Comparison of ENCODE assay signal across 8 cellular contexts in genomic region chr1:119712342-119713038, GRCh38. TPM values are rescaled to one million over a fixed set of nuclear protein-coding genes. Genes with fewer than 3 reads are reported as not detected.
DNase-seq lines count a peak whose midpoint lies in the region; ATAC-seq, FAIRE-seq and TF ChIP-seq lines count a peak whose summit lies in the region.

No MANE protein-coding gene starts in this region.

- DNase-seq in GDM1 (lab: John Stamatoyannopoulos, UW) (peak; percentile 53), NCI-H524 treated with DMSO at 0.1 percent for 48 hours (lab: John Stamatoyannopoulos, UW) (peak; percentile 49), activated T-cell treated with anti-CD3 and anti-CD28 coated beads for 1 hour (ENCODE audit: low read depth) (peak; percentile 1), fibroblast of peridontal ligament (ENCODE audit: extremely low read depth) (peak; percentile 90), suprapubic skin (ENCODE audit: low spot score in 2 of 2) (peak; percentile 87 to 88), GM19239 (ENCODE audit: insufficient read length, low spot score) (no peak)

- H3K36me3 ChIP-seq in suprapubic skin: no peaks in the 10 kb centered on the region

- peak overlapping the region; percentile 96 to 97 (median 97) for H3K27ac Mint-ChIP-seq in nephron

- no peak for TF ChIP-seq EP300 in suprapubic skin (IDR thresholded peaks at IDR 0.05)

- peak overlapping the region; percentile 58 for H3K4me3 ChIP-seq in suprapubic skin

- H3K27me3 Mint-ChIP-seq in nephron (ENCODE audit: low read depth): peaks cover 4% of the 10 kb centered on the region

- no peak for FAIRE-seq in GM19239 (lab: Jason Lieb, UNC)

- WGBS in suprapubic skin: under 1% methylated on average over 40 of the region's 51 CpGs

- peak; percentile 39 for ATAC-seq in HG03103 (IDR thresholded peaks at IDR 0.05; ENCODE audit: low read depth, unreplicated experiment)

- TF ChIP-seq CTCF in nephron (IDR thresholded peaks at IDR 0.05; ENCODE audit: unreplicated experiment in 3 of 3): no peak
- no peak for TF ChIP-seq CTCF in suprapubic skin (IDR thresholded peaks at IDR 0.05)

- H3K9me3 Mint-ChIP-seq in nephron: peaks cover 3% of the 10 kb centered on the region

- peaks cover 48% of the 10 kb centered on the region for H3K4me1 ChIP-seq in suprapubic skin

- H3K4me3 Mint-ChIP-seq in nephron: peak overlapping the region; percentile 90 to 98 (median 98)

- no peaks in the 10 kb centered on the region for H3K36me3 Mint-ChIP-seq in nephron (ENCODE audit: low read depth)

- H3K4me1 Mint-ChIP-seq in nephron: peaks cover 38% of the 10 kb centered on the region

- no peaks in the 10 kb centered on the region for H3K27me3 ChIP-seq in suprapubic skin

- TF ChIP-seq POLR2A in suprapubic skin (IDR thresholded peaks at IDR 0.05): no peak

- peak overlapping the region; percentile 81 for H3K27ac ChIP-seq in suprapubic skin

- no peaks in the 10 kb centered on the region for H3K9me3 ChIP-seq in suprapubic skin

RNA-seq across cellular contexts. Expression of gene PHGDH, which starts 0.8 kb away (rescaled TPM):
- total RNA-seq in suprapubic skin: 100 to 1,000 TPM in 2 of 4 donors, 10 to 100 TPM in 2; 81.3 to 130 (median 100.0) TPM

RNA-seq across cellular contexts. Expression of gene HMGCS2, which starts 56.2 kb away (rescaled TPM):
- 100 to 1,000 TPM in 1 of 4 donors, 10 to 100 TPM in 3; 20.9 to 389 (median 33.5) TPM for total RNA-seq in suprapubic skin
